ENCODE assay signal across 1 cellular context in genomic region chr17:76267581-76268001, GRCh38.
TF ChIP-seq lines count a peak whose summit lies in the region.
"Not testable (repeated sequence)": the region's sequence is repeated elsewhere in the genome, so short reads cannot be mapped to it uniquely, and the experiment has no call there.

No MANE protein-coding gene starts in this region.

TF ChIP-seq in K562, 482 proteins besides CTCF, POLR2A, EP300 and RAD21:
- TF ChIP-seq, protein P1, sequence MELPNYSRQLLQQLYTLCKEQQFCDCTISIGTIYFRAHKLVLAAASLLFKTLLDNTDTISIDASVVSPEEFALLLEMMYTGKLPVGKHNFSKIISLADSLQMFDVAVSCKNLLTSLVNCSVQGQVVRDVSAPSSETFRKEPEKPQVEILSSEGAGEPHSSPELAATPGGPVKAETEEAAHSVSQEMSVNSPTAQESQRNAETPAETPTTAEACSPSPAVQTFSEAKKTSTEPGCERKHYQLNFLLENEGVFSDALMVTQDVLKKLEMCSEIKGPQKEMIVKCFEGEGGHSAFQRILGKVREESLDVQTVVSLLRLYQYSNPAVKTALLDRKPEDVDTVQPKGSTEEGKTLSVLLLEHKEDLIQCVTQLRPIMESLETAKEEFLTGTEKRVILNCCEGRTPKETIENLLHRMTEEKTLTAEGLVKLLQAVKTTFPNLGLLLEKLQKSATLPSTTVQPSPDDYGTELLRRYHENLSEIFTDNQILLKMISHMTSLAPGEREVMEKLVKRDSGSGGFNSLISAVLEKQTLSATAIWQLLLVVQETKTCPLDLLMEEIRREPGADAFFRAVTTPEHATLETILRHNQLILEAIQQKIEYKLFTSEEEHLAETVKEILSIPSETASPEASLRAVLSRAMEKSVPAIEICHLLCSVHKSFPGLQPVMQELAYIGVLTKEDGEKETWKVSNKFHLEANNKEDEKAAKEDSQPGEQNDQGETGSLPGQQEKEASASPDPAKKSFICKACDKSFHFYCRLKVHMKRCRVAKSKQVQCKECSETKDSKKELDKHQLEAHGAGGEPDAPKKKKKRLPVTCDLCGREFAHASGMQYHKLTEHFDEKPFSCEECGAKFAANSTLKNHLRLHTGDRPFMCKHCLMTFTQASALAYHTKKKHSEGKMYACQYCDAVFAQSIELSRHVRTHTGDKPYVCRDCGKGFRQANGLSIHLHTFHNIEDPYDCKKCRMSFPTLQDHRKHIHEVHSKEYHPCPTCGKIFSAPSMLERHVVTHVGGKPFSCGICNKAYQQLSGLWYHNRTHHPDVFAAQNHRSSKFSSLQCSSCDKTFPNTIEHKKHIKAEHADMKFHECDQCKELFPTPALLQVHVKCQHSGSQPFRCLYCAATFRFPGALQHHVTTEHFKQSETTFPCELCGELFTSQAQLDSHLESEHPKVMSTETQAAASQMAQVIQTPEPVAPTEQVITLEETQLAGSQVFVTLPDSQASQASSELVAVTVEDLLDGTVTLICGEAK (IDR thresholded peaks at IDR 0.05) = 0 out of 2 replicates have a peak, but pooled peaks have one; percentile 38
- TF ChIP-seq, protein P1 (CRISPR knock-in tag; IDR thresholded peaks at IDR 0.05) = not testable (repeated sequence)
- TF ChIP-seq ZNF696 (CRISPR knock-in tag; conservative IDR thresholded peaks at IDR 0.05) = 0 out of 2 replicates have a peak, but pooled peaks have one; percentile 13
- TF ChIP-seq MTA3 (IDR thresholded peaks at IDR 0.05; ENCODE audit: borderline replicate concordance) = 0 out of 2 replicates have a peak, but pooled peaks have one; percentile 25
- 0 out of 2 replicates have a peak, but pooled peaks have one; percentile 4 for TF ChIP-seq TFAP4 (CRISPR knock-in tag; IDR thresholded peaks at IDR 0.05; ENCODE audit: borderline replicate concordance)
- TF ChIP-seq THRAP3 (IDR thresholded peaks at IDR 0.05; ENCODE audit: borderline replicate concordance) = 0 out of 2 replicates have a peak, but pooled peaks have one; percentile 70
- TF ChIP-seq, protein P2, sequence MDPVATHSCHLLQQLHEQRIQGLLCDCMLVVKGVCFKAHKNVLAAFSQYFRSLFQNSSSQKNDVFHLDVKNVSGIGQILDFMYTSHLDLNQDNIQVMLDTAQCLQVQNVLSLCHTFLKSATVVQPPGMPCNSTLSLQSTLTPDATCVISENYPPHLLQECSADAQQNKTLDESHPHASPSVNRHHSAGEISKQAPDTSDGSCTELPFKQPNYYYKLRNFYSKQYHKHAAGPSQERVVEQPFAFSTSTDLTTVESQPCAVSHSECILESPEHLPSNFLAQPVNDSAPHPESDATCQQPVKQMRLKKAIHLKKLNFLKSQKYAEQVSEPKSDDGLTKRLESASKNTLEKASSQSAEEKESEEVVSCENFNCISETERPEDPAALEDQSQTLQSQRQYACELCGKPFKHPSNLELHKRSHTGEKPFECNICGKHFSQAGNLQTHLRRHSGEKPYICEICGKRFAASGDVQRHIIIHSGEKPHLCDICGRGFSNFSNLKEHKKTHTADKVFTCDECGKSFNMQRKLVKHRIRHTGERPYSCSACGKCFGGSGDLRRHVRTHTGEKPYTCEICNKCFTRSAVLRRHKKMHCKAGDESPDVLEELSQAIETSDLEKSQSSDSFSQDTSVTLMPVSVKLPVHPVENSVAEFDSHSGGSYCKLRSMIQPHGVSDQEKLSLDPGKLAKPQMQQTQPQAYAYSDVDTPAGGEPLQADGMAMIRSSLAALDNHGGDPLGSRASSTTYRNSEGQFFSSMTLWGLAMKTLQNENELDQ (CRISPR knock-in tag; IDR thresholded peaks at IDR 0.05; ENCODE audit: borderline replicate concordance) = 0 out of 2 replicates have a peak, but pooled peaks have one; percentile 17
- TF ChIP-seq ZNF384 (IDR thresholded peaks at IDR 0.05; ENCODE audit: low read depth, low read length) = 0 out of 2 replicates have a peak, but pooled peaks have one; percentile 1
